In the genomic region with DNA sequence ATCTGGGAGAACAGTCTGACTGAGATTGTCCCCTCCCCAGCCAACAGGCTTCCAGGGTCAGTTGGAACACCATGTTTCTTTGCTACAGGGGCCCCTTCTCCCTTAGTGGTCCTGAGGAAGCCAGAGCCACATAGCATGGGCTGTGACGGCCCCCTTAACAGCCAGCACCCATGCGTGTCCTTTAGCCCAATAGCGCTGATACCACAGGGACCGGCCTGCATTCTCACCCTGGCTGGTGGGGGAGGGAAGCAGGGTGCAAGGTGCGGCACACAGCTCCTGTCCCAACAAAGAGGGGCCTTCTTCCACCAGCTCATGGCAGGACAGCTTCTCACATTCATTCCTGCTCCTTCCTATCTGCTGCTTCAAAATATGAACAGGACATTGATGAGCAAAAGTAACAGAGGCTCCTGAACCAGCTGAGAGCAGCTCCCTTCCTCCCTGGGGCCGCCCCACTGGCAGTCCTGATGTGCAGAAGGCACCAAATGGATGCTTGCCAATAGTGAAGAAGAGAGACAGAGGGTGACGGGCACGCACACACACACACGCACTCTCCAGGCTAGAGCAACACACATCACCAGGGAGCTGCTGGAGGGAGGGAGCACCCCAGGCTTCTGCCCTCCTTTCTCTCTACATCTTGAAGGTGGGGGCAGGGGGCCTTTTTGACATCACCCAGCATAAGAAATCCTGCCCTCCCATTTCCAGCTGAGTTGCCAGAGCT, we compare ENCODE assay signal across 15 cellular contexts.
A peak's percentile ranks its signal among the peaks of the same experiment; 100 is the strongest.
DNase-seq lines count a peak whose midpoint lies in the region; ATAC-seq and TF ChIP-seq lines count a peak whose summit lies in the region.
"Had no signal": no experiment of that assay in that cellular context is flagged by ENCODE, and none has a peak within 500 bp of the region (broad histone marks: within the 10 kb centered on the region; RNA-seq: fewer than 3 reads in every experiment).

No MANE protein-coding gene starts in this region.

- H3K9me3 ChIP-seq in right atrium auricular region (no peaks in the 10 kb centered on the region), heart left ventricle (no peaks in the 10 kb centered on the region), neural cell (ENCODE audit: low read length) (no peaks in the 10 kb centered on the region)
- H3K9me3 ChIP-seq: SJCRH30 had no signal

- intact Hi-C loops in Right ventricle myocardium inferior (cut with DNase I) (no loop called here), heart left ventricle (cut with DNase I) (no loop called here)

- no peaks in the 10 kb centered on the region for H3K27me3 ChIP-seq in right atrium auricular region
- peaks cover 0 to 2% (median 0%) of the 10 kb centered on the region in 9 donors for H3K27me3 ChIP-seq in heart left ventricle
- no peaks in the 10 kb centered on the region for H3K27me3 ChIP-seq in neural cell (ENCODE audit: insufficient read depth, low read depth, low read length)

- no peak overlapping the region for H3K9ac ChIP-seq in neural cell (ENCODE audit: low read length)

- H3K4me3 ChIP-seq in right atrium auricular region (no peak overlapping the region), heart left ventricle (no peak overlapping the region), neural cell (ENCODE audit: low read length) (no peak overlapping the region)
- H3K4me3 ChIP-seq: SJCRH30 had no signal

- no peak overlapping the region for H3K27ac Mint-ChIP-seq in activated naive CD8-positive, alpha-beta T cell treated with anti-CD3 and anti-CD28 coated beads for 36 hours

- H3K4me2 ChIP-seq in neural cell (ENCODE audit: low read length): no peak overlapping the region

- H3K79me2 ChIP-seq in neural cell (replicated peaks; ENCODE audit: insufficient read depth, low read length): no peaks in the 10 kb centered on the region

- no peaks in the 10 kb centered on the region for H3K4me1 ChIP-seq in right atrium auricular region
- H3K4me1 ChIP-seq in heart left ventricle: peaks cover 0 to 5% (median 0%) of the 10 kb centered on the region in 12 donors
- H3K4me1 ChIP-seq: SJCRH30 had no signal

- no peaks in the 10 kb centered on the region for H4K20me1 ChIP-seq in neural cell (ENCODE audit: insufficient read depth)

- WGBS in heart left ventricle, 4 donors: 84 to 92% (median 88%) methylated on average over 7 to 9 of the region's 9 CpGs

- TF ChIP-seq CTCF in right atrium auricular region (IDR thresholded peaks at IDR 0.05) (no peak), heart left ventricle (IDR thresholded peaks at IDR 0.05) (no peak), neural cell (IDR thresholded peaks at IDR 0.05; ENCODE audit: poor library complexity, severe bottlenecking) (no peak)

- H3K9me2 ChIP-seq in neural cell (ENCODE audit: insufficient read depth, low read length): no peaks in the 10 kb centered on the region

- H3K27ac ChIP-seq in right atrium auricular region: no peak overlapping the region
- no peak overlapping the region for H3K27ac ChIP-seq in heart left ventricle
- peak overlapping the region; percentile 53 for H3K27ac ChIP-seq in neural cell (ENCODE audit: low read length)
- H3K27ac ChIP-seq: SJCRH30 had no signal

- no peak overlapping the region for H3K4me3 Mint-ChIP-seq in activated naive CD8-positive, alpha-beta T cell treated with anti-CD3 and anti-CD28 coated beads for 36 hours

- no peaks in the 10 kb centered on the region for H3F3A ChIP-seq in neural cell (ENCODE audit: insufficient read depth, low read length, poor library complexity, severe bottlenecking)

- H3K36me3 ChIP-seq in right atrium auricular region (no peaks in the 10 kb centered on the region), heart left ventricle (no peaks in the 10 kb centered on the region), neural cell (ENCODE audit: insufficient read depth, low read length) (no peaks in the 10 kb centered on the region)
- H3K36me3 ChIP-seq: SJCRH30 had no signal

- no peaks in the 10 kb centered on the region for H3K4me1 Mint-ChIP-seq in activated naive CD8-positive, alpha-beta T cell treated with anti-CD3 and anti-CD28 coated beads for 36 hours

- H3K27me3 Mint-ChIP-seq in activated naive CD8-positive, alpha-beta T cell treated with anti-CD3 and anti-CD28 coated beads for 36 hours: peaks cover 18% of the 10 kb centered on the region

- TF ChIP-seq POLR2A in heart left ventricle (IDR thresholded peaks at IDR 0.05): no peak

- TF ChIP-seq EP300 in neural cell (conservative IDR thresholded peaks at IDR 0.05; ENCODE audit: poor library complexity, severe bottlenecking): no peak

- H3K9me3 Mint-ChIP-seq in activated naive CD8-positive, alpha-beta T cell treated with anti-CD3 and anti-CD28 coated beads for 36 hours: no peaks in the 10 kb centered on the region

- DNase-seq in Right ventricle myocardium inferior (ENCODE audit: missing footprints): peak; percentile 50
- DNase-seq in right atrium auricular region (ENCODE audit: low spot score): no peak
- DNase-seq in heart left ventricle: peak in 3 of 5 donors; percentile 8 to 36 (median 22)
- no peak for DNase-seq in HT-29 (ENCODE audit: low spot score)
- DNase-seq in activated naive CD8-positive, alpha-beta T cell treated with anti-CD3 and anti-CD28 coated beads for 36 hours: no peak
- DNase-seq in Kasumi-1 (lab: John Stamatoyannopoulos, UW): no peak
- DNase-seq: 8988T, C1 segment of cervical spinal cord, GDM1, NCI-H187, NCI-H446, NCI-H69, SJCRH30 had no signal

- TF ChIP-seq RAD21 in neural cell (conservative IDR thresholded peaks at IDR 0.05): no peak

- ATAC-seq in Right ventricle myocardium inferior (no peak), heart left ventricle (peak in 1 of 4 donors; percentile 10), HG02623 (IDR thresholded peaks at IDR 0.05; ENCODE audit: unreplicated experiment) (no peak)

- H2AFZ ChIP-seq in neural cell (ENCODE audit: low read depth, low read length): no peak overlapping the region

- no peaks in the 10 kb centered on the region for H3K36me3 Mint-ChIP-seq in activated naive CD8-positive, alpha-beta T cell treated with anti-CD3 and anti-CD28 coated beads for 36 hours

TF ChIP-seq in neural cell, 6 proteins besides CTCF, POLR2A, EP300 and RAD21:
- no peak for TF ChIP-seq POLR2AphosphoS5 (IDR thresholded peaks at IDR 0.05)
- TF ChIP-seq EZH2 (IDR thresholded peaks at IDR 0.05; ENCODE audit: borderline replicate concordance, insufficient read depth, low read length, poor library complexity, severe bottlenecking): no peak
TF ChIP-seq in neural cell: peak in this region for 0.

Comparison
In these comparisons a context has a peak if more than half of its experiments do, and no peak if none do; other contexts are left out.
1. DNase-seq: peak in Right ventricle myocardium inferior (single experiment) and heart left ventricle (3 of 5); none in right atrium auricular region (single experiment), HT-29 (single experiment), activated naive CD8-positive, alpha-beta T cell treated with anti-CD3 and anti-CD28 coated beads for 36 hours (single experiment) and Kasumi-1 (0 of 2).